Comparison of ENCODE assay signal across 23 cellular contexts in genomic region chr18:80204142-80204541, GRCh38. TPM values are rescaled to one million over a fixed set of nuclear protein-coding genes. Genes with fewer than 3 reads are reported as not detected.
"Had no signal": no experiment of that assay in that cellular context is flagged by ENCODE, and none has a peak within 500 bp of the region (broad histone marks: within the 10 kb centered on the region; RNA-seq: fewer than 3 reads in every experiment).

No MANE protein-coding gene starts in this region.

- H3K36me3 Mint-ChIP-seq: immature natural killer cell; memory B cell; natural killer cell; stimulated activated memory B cell treated with anti-CD40 and anti-IgM and Interleukin-4, amounts not matched to agents 10 μg/mL and 1 μg/mL and 100 μg/mL, for 72 hours had no signal

- H3K27me3 ChIP-seq: colonic mucosa, foreskin keratinocyte, neural progenitor cell, ovary, right atrium auricular region, sigmoid colon, stomach, transverse colon had no signal

- ATAC-seq: foreskin keratinocyte; left cardiac atrium; lower lobe of right lung; natural killer cell; stimulated activated memory B cell treated with anti-CD40 and anti-IgM and Interleukin-4, amounts not matched to agents 10 μg/mL and 1 μg/mL and 100 μg/mL, for 72 hours had no signal

- H3K9me3 Mint-ChIP-seq: immature natural killer cell; memory B cell; mesothelial cell of epicardium; natural killer cell; stimulated activated memory B cell treated with anti-CD40 and anti-IgM and Interleukin-4, amounts not matched to agents 10 μg/mL and 1 μg/mL and 100 μg/mL, for 72 hours had no signal

- H3K4me3 ChIP-seq: colonic mucosa, left ventricle myocardium inferior, lower lobe of right lung, neural progenitor cell, ovary, right atrium auricular region, sigmoid colon, skin epidermis, stomach, thoracic aorta, transverse colon had no signal

- H3K36me3 ChIP-seq: colonic mucosa, left ventricle myocardium inferior, lower lobe of right lung, neural progenitor cell, ovary, right atrium auricular region, sigmoid colon, stomach, thoracic aorta, transverse colon had no signal

- H3K4me1 ChIP-seq: colonic mucosa, foreskin keratinocyte, left ventricle myocardium inferior, lower lobe of right lung, right atrium auricular region, stomach, transverse colon had no signal

- FAIRE-seq: kidney had no signal

- DNase-seq: colonic mucosa; dermis blood vessel endothelial cell; foreskin keratinocyte; immature natural killer cell; kidney; left cardiac atrium; left ventricle myocardium inferior; lower lobe of right lung; natural killer cell; nucleus accumbens; ovary; sigmoid colon; stimulated activated CD4-positive, alpha-beta T cell treated with anti-CD3 and anti-CD28 coated beads, Interleukin-4, amount 100 ng/mL, for 24 hours; stomach; substantia nigra; transverse colon had no signal

- H3K9me3 ChIP-seq: colonic mucosa, left ventricle myocardium inferior, lower lobe of right lung, ovary, right atrium auricular region, sigmoid colon, stomach, thoracic aorta, transverse colon had no signal

- H3K27ac Mint-ChIP-seq: immature natural killer cell, memory B cell, mesothelial cell of epicardium, natural killer cell, neural progenitor cell had no signal

- H3K4me3 Mint-ChIP-seq: immature natural killer cell; memory B cell; mesothelial cell of epicardium; natural killer cell; neural progenitor cell; stimulated activated memory B cell treated with anti-CD40 and anti-IgM and Interleukin-4, amounts not matched to agents 10 μg/mL and 1 μg/mL and 100 μg/mL, for 72 hours had no signal

- H3K4me1 Mint-ChIP-seq: immature natural killer cell, natural killer cell had no signal

- H3K27ac ChIP-seq: colonic mucosa, foreskin keratinocyte, left ventricle myocardium inferior, lower lobe of right lung, neural progenitor cell, ovary, right atrium auricular region, sigmoid colon, skin epidermis, stomach, thoracic aorta, transverse colon had no signal

RNA-seq across cellular contexts. Expression of gene PARD6G, which starts 43.2 kb away (rescaled TPM):
- total RNA-seq: natural killer cell had no signal
